2 cellular contexts compared by ENCODE assay signal in genomic region chr5:74633710-74634109, GRCh38.
TF ChIP-seq lines count a peak whose summit lies in the region.

No MANE protein-coding gene starts in this region.

TF ChIP-seq in endothelial cell of umbilical vein, 7 proteins besides CTCF, POLR2A, EP300 and RAD21:
- TF ChIP-seq MAX (IDR thresholded peaks at IDR 0.05; ENCODE audit: insufficient read depth, insufficient read length) (no peak), JUN (IDR thresholded peaks at IDR 0.05; ENCODE audit: borderline replicate concordance, insufficient read depth, insufficient read length, low read depth) (no peak), MYC (IDR thresholded peaks at IDR 0.05; ENCODE audit: low read depth, low read length) (no peak), POLR2AphosphoS5 (IDR thresholded peaks at IDR 0.05; ENCODE audit: insufficient read depth, low read depth, low read length) (no peak), FOS (IDR thresholded peaks at IDR 0.05; ENCODE audit: borderline replicate concordance, insufficient read depth, low read length) (no peak), GATA2 (IDR thresholded peaks at IDR 0.05; ENCODE audit: insufficient read depth, insufficient read length, low read depth, low read length) (no peak), EZH2 (IDR thresholded peaks at IDR 0.05; ENCODE audit: borderline replicate concordance, low read depth, low read length, severe bottlenecking) (no peak)

TF ChIP-seq in neural cell, 6 proteins besides CTCF, POLR2A, EP300 and RAD21:
- TF ChIP-seq EZH2 (IDR thresholded peaks at IDR 0.05; ENCODE audit: borderline replicate concordance, insufficient read depth, low read length, poor library complexity, severe bottlenecking) (no peak), TAF1 (IDR thresholded peaks at IDR 0.05; ENCODE audit: low read depth) (no peak)
